In genomic region chr9:20380546-20380945, GRCh38 we compare ENCODE assay signal across 21 cellular contexts.
"Had no signal": no experiment of that assay in that cellular context is flagged by ENCODE, and none has a peak within 500 bp of the region (broad histone marks: within the 10 kb centered on the region; RNA-seq: fewer than 3 reads in every experiment).

No MANE protein-coding gene starts in this region.

- H3K27ac ChIP-seq: esophagus muscularis mucosa had no signal

- H3K9me3 ChIP-seq: esophagus muscularis mucosa, transverse colon had no signal

- H3K4me3 ChIP-seq: esophagus muscularis mucosa had no signal

- H3K27me3 ChIP-seq: esophagus muscularis mucosa, transverse colon had no signal

- H3K27ac Mint-ChIP-seq: activated CD4-positive, alpha-beta memory T cell treated with anti-CD3 and anti-CD28 coated beads for 36 hours; activated T-helper 1 cell treated with anti-CD3 and anti-CD28 coated beads, Interleukin-12 subunit alpha, Interleukin-12 subunit beta, Interleukin-2, Interleukin-4 antibody, amounts not matched to agents 30 ng/mL and 10 ng/mL and 1 ng/mL, durations not matched to agents 14 hours and 24 hours and 36 hours; memory B cell; stimulated activated naive B cell treated with anti-CD40 and anti-IgM and Interleukin-4, amounts not matched to agents 10 μg/mL and 1 μg/mL and 100 μg/mL, for 72 hours; T-helper 17 cell had no signal

- H3K4me3 Mint-ChIP-seq: activated CD4-positive, alpha-beta memory T cell treated with anti-CD3 and anti-CD28 coated beads for 36 hours; activated T-helper 1 cell treated with anti-CD3 and anti-CD28 coated beads, Interleukin-12 subunit alpha, Interleukin-12 subunit beta, Interleukin-2, Interleukin-4 antibody, amounts not matched to agents 30 ng/mL and 10 ng/mL and 1 ng/mL, durations not matched to agents 14 hours and 24 hours and 36 hours; central memory CD8-positive, alpha-beta T cell; memory B cell; stimulated activated naive B cell treated with anti-CD40 and anti-IgM and Interleukin-4, amounts not matched to agents 10 μg/mL and 1 μg/mL and 100 μg/mL, for 72 hours; T-helper 17 cell had no signal

- H3K36me3 Mint-ChIP-seq: memory B cell had no signal

- DNase-seq: activated CD4-positive, alpha-beta memory T cell treated with anti-CD3 and anti-CD28 coated beads for 36 hours; activated CD4-positive, alpha-beta T cell treated with anti-CD3 and anti-CD28 coated beads for 48 hours; activated CD4-positive, CD25-positive, alpha-beta regulatory T cell; activated gamma-delta T cell; activated naive CD4-positive, alpha-beta T cell treated with anti-CD3 and anti-CD28 coated beads, Interleukin-2, amount 50 U/mL, for 16 hours; effector memory CD4-positive, alpha-beta T cell; glutamatergic neuron; hippocampal formation; stimulated activated CD4-positive, alpha-beta T cell treated with anti-CD3 and anti-CD28 coated beads, Interleukin-2, amount 100 ng/mL, for 48 hours; stimulated activated CD8-positive, alpha-beta memory T cell treated with anti-CD3 and anti-CD28 coated beads, Interleukin-4, amount 100 ng/mL, for 48 hours; stimulated activated naive B cell treated with anti-CD40 and anti-IgM and Interleukin-4, amounts not matched to agents 10 μg/mL and 1 μg/mL and 100 μg/mL, for 72 hours; T-helper 17 cell; transverse colon had no signal

- H3K4me1 Mint-ChIP-seq: memory B cell had no signal

- H3K9me3 Mint-ChIP-seq: activated CD4-positive, alpha-beta memory T cell treated with anti-CD3 and anti-CD28 coated beads for 36 hours; activated T-helper 1 cell treated with anti-CD3 and anti-CD28 coated beads, Interleukin-12 subunit alpha, Interleukin-12 subunit beta, Interleukin-2, Interleukin-4 antibody, amounts not matched to agents 30 ng/mL and 10 ng/mL and 1 ng/mL, durations not matched to agents 14 hours and 24 hours and 36 hours; central memory CD8-positive, alpha-beta T cell; memory B cell; stimulated activated naive B cell treated with anti-CD40 and anti-IgM and Interleukin-4, amounts not matched to agents 10 μg/mL and 1 μg/mL and 100 μg/mL, for 72 hours had no signal

- FAIRE-seq: astrocyte, endothelial cell of umbilical vein, frontal cortex, urothelium cell line had no signal

- H3K27me3 Mint-ChIP-seq: activated CD4-positive, alpha-beta memory T cell treated with anti-CD3 and anti-CD28 coated beads for 36 hours; central memory CD8-positive, alpha-beta T cell; T-helper 17 cell had no signal

- ATAC-seq: stimulated activated naive B cell treated with anti-CD40 and anti-IgM and Interleukin-4, amounts not matched to agents 10 μg/mL and 1 μg/mL and 100 μg/mL, for 72 hours; T-helper 17 cell had no signal
